Comparison of ENCODE assay signal across 14 cellular contexts in the genomic region with DNA sequence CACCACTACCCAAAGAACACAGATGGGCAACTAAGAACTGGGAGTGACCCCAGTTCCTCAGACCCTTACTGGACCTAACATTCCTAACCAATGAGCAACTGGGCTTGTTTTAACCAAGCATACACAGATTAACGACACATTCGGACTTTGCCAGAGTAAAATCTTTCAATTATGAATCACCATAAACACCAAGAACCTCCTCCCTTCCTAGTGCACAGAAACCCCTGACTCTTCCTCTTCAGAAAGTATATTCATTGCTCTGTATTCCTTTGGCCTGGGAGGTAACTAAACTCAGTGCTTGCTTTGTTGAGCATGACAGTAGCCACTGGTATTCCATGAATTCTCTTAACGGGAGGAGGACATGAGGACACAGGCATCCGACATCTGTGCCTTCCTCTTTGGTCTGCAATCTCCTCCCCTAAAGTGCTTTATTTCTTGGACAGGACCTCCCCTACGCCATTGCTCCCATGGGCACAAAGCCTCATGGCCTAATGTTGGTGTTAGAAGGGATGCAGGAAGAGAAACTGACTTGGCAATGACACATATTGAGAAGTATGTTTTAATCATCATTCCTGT. TPM values are rescaled to one million over a fixed set of nuclear protein-coding genes. Genes with fewer than 3 reads are reported as not detected.
DNase-seq lines count a peak whose midpoint lies in the region; ATAC-seq and TF ChIP-seq lines count a peak whose summit lies in the region.
"Had no signal": no experiment of that assay in that cellular context is flagged by ENCODE, and none has a peak within 500 bp of the region (broad histone marks: within the 10 kb centered on the region; RNA-seq: fewer than 3 reads in every experiment).

No MANE protein-coding gene starts in this region.

- H3K27me3 ChIP-seq in AG04450 (ENCODE audit: control insufficient read depth, insufficient read depth, low read length): no peaks in the 10 kb centered on the region
- H3K27me3 ChIP-seq in esophagus muscularis mucosa: no peaks in the 10 kb centered on the region
- H3K27me3 ChIP-seq: BLaER1 treated with 17β-estradiol and CSF1 and Interleukin-3, amounts not matched to agents 10 nM and 100 nM; sigmoid colon; tibial artery had no signal

- TF ChIP-seq CTCF in AG04450 (IDR thresholded peaks at IDR 0.05; ENCODE audit: low read depth, low read length) (no peak), esophagus muscularis mucosa (IDR thresholded peaks at IDR 0.05) (no peak)

- 74 to 86% methylated on average over 4 of the region's 5 CpGs for WGBS in mesodermal cell (ENCODE audit: insufficient coverage in 2 of 2), 2 experiments
- 77% methylated on average over 5 of the region's 5 CpGs for WGBS in esophagus muscularis mucosa

- no peak for TF ChIP-seq POLR2A in esophagus muscularis mucosa (IDR thresholded peaks at IDR 0.05; ENCODE audit: low read depth)

- H3K4me1 ChIP-seq in mesodermal cell (ENCODE audit: control insufficient read depth, insufficient read depth, low read length, poor library complexity, severe bottlenecking) (peaks cover 5% of the 10 kb centered on the region), esophagus muscularis mucosa (peaks cover 0 to 6% (median 2%) of the 10 kb centered on the region in 4 donors)
- H3K4me1 ChIP-seq: BLaER1 treated with 17β-estradiol and CSF1 and Interleukin-3, amounts not matched to agents 10 nM and 100 nM had no signal

- POLR2A ChIA-PET in AG04450 (lab: Yijun Ruan, JAX): interaction anchor here (1.2 kb wide), 1 partner anchor 54 kb away, joined by 3 read pairs; no protein-coding TSS in a partner anchor

- H3K4me3 ChIP-seq in AG04450 (ENCODE audit: low read depth, low read length) (no peak overlapping the region), mesodermal cell (ENCODE audit: extremely low read depth, insufficient read depth, low read length, poor library complexity, severe bottlenecking) (no peak overlapping the region), esophagus muscularis mucosa (no peak overlapping the region)
- H3K4me3 ChIP-seq: BLaER1 treated with 17β-estradiol and CSF1 and Interleukin-3, amounts not matched to agents 10 nM and 100 nM; sigmoid colon; tibial artery had no signal

- ATAC-seq in HG03342 (IDR thresholded peaks at IDR 0.05; ENCODE audit: unreplicated experiment): no peak
- ATAC-seq: activated CD4-positive, alpha-beta T cell treated with anti-CD3 and anti-CD28 coated beads for 36 hours had no signal

- CTCF ChIA-PET in AG04450 (lab: Charles Lee): interaction anchor here (1.2 to 3.6 kb wide), 4 partner anchors 9 to 20 kb away, joined by 3 to 26 read pairs (median 7); no protein-coding TSS in a partner anchor

- peak; percentile 89 for DNase-seq in AG04450 (ENCODE audit: low read depth, low spot score)
- DNase-seq in LHCN-M2 (ENCODE audit: low read depth): peak; percentile 97
- DNase-seq in dermis blood vessel endothelial cell: peak; percentile 56
- DNase-seq in esophagus muscularis mucosa (ENCODE audit: extremely low spot score): no peak
- DNase-seq in NCI-H748 (lab: John Stamatoyannopoulos, UW; ENCODE audit: unreplicated experiment): no peak
- DNase-seq in activated CD8-positive, alpha-beta memory T cell treated with anti-CD3 and anti-CD28 coated beads, Interleukin-2, amount 50 U/mL, for 48 hours: no peak
- DNase-seq: activated CD4-positive, alpha-beta T cell treated with anti-CD3 and anti-CD28 coated beads for 36 hours; activated effector memory CD4-positive, alpha-beta T cell treated with anti-CD3 and anti-CD28 coated beads, Interleukin-2, amount 50 U/mL, for 16 hours; NCI-H748 treated with DMSO at 0.1 percent for 48 hours; sigmoid colon; tibial artery had no signal

- H3K27ac ChIP-seq in AG04450 (ENCODE audit: low read depth, low read length) (peak overlapping the region; percentile 92), mesodermal cell (ENCODE audit: low read depth, low read length, severe bottlenecking) (peak overlapping the region; percentile 37), esophagus muscularis mucosa (replicated peaks in 1 of 4) (no peak overlapping the region)
- H3K27ac ChIP-seq: BLaER1 treated with 17β-estradiol and CSF1 and Interleukin-3, amounts not matched to agents 10 nM and 100 nM; sigmoid colon had no signal

- H3K9me3 ChIP-seq in AG04450 (ENCODE audit: control insufficient read depth, insufficient read depth, low read length) (no peaks in the 10 kb centered on the region), mesodermal cell (ENCODE audit: control insufficient read depth, low read length) (no peaks in the 10 kb centered on the region), esophagus muscularis mucosa (no peaks in the 10 kb centered on the region)
- H3K9me3 ChIP-seq: BLaER1 treated with 17β-estradiol and CSF1 and Interleukin-3, amounts not matched to agents 10 nM and 100 nM; sigmoid colon; tibial artery had no signal

- H3K36me3 ChIP-seq in mesodermal cell (ENCODE audit: control insufficient read depth, insufficient read depth, low read length) (no peaks in the 10 kb centered on the region), esophagus muscularis mucosa (peaks cover 3 to 34% (median 21%) of the 10 kb centered on the region in 4 donors)
- H3K36me3 ChIP-seq: BLaER1 treated with 17β-estradiol and CSF1 and Interleukin-3, amounts not matched to agents 10 nM and 100 nM had no signal

- TF ChIP-seq EP300 in esophagus muscularis mucosa (IDR thresholded peaks at IDR 0.05): no peak

- intact Hi-C loops in esophagus muscularis mucosa (cut with DNase I): no loop called here

RNA-seq across cellular contexts. Expression of a gene that starts 42.7 kb away (rescaled TPM):
- 4.0 and 4.3 TPM in 2 replicates for polyA plus RNA-seq in AG04450 (2011; rRNA removed)
- 3.8 and 5.7 TPM in 2 replicates for polyA minus RNA-seq in AG04450 (2011; rRNA and poly(A)+ RNA removed)
- total RNA-seq in LHCN-M2 (2014; rRNA removed) (10.8 and 12.5 TPM in 2 replicates), dermis blood vessel endothelial cell (1.2 and 4.4 TPM in 2 replicates), esophagus muscularis mucosa (1 to 10 TPM in 3 of 4 donors, under 1 TPM in 1; 0.83 to 2.6 (median 1.8) TPM)
- polyA plus RNA-seq in LHCN-M2 (2012): 3.5 TPM
- polyA plus RNA-seq in mesodermal cell (2013, experiment 1 of 2): 2.2 TPM
- 1.7 TPM for polyA plus RNA-seq in mesodermal cell (2013, experiment 2 of 2)
- total RNA-seq: activated CD4-positive, alpha-beta T cell treated with anti-CD3 and anti-CD28 coated beads for 36 hours had no signal

Comparison
In these comparisons a context has a peak if more than half of its experiments do, and no peak if none do; other contexts are left out.
1. DNase-seq: peak in AG04450 (single experiment), LHCN-M2 (single experiment) and dermis blood vessel endothelial cell (single experiment); none in esophagus muscularis mucosa (single experiment), NCI-H748 (single experiment) and activated CD8-positive, alpha-beta memory T cell treated with anti-CD3 and anti-CD28 coated beads, Interleukin-2, amount 50 U/mL, for 48 hours (single experiment).
2. H3K27ac ChIP-seq: peak in AG04450 (single experiment) and mesodermal cell (single experiment); none in esophagus muscularis mucosa (0 of 4).